In genomic region chr3:98587654-98588532, GRCh38 we compare ENCODE assay signal across 15 cellular contexts. TPM values are rescaled to one million over a fixed set of nuclear protein-coding genes. Genes with fewer than 3 reads are reported as not detected.
A peak's percentile ranks its signal among the peaks of the same experiment; 100 is the strongest.
DNase-seq lines count a peak whose midpoint lies in the region; ATAC-seq, FAIRE-seq and TF ChIP-seq lines count a peak whose summit lies in the region.
"Had no signal": no experiment of that assay in that cellular context is flagged by ENCODE, and none has a peak within 500 bp of the region (broad histone marks: within the 10 kb centered on the region; RNA-seq: fewer than 3 reads in every experiment).

No MANE protein-coding gene starts in this region.

- ATAC-seq in GM21737 (IDR thresholded peaks at IDR 0.05; ENCODE audit: unreplicated experiment) (no peak), HG02678 (IDR thresholded peaks at IDR 0.05; ENCODE audit: unreplicated experiment) (no peak)
- ATAC-seq: stimulated activated effector memory CD8-positive, alpha-beta T cell treated with anti-CD3 and anti-CD28 coated beads, Interleukin-12 subunit alpha, Interleukin-12 subunit beta, amount 100 ng/mL, for 72 hours had no signal

- no peak overlapping the region for H2BK120ac ChIP-seq in H9 (ENCODE audit: low read depth, low read length, poor library complexity, severe bottlenecking)

- H3K56ac ChIP-seq in H9 (ENCODE audit: insufficient read length, low read depth, low read length) = no peak overlapping the region

- H2BK12ac ChIP-seq in H9 (ENCODE audit: insufficient read length, low read depth, low read length) = no peak overlapping the region

- FAIRE-seq in keratinocyte (lab: Jason Lieb, UNC) (no peak), GM19239 (lab: Jason Lieb, UNC) (no peak)

- H3K4me2 ChIP-seq in H9 (ENCODE audit: insufficient read depth, insufficient read length, low read length) = no peak overlapping the region
- H3K4me2 ChIP-seq in keratinocyte (ENCODE audit: control insufficient read depth, extremely low read depth, insufficient read depth, low read depth, low read length) = no peak overlapping the region

- H3K9me3 ChIP-seq in H9 (ENCODE audit: control insufficient read depth, low read depth, low read length) = no peaks in the 10 kb centered on the region
- no peaks in the 10 kb centered on the region for H3K9me3 ChIP-seq in keratinocyte (ENCODE audit: control insufficient read depth, low read depth, low read length)
- H3K9me3 ChIP-seq: Caco-2 had no signal

- H3T11ph ChIP-seq in H9 (ENCODE audit: low read length) = no peak overlapping the region

- dilution Hi-C loops in keratinocyte (cut with MboI; ENCODE audit: extremely low pct_ligation_motif_present, low sequenced_read_pairs) = no loop called here

- H3K79me1 ChIP-seq in H9 (ENCODE audit: insufficient read depth, low read depth, low read length, poor library complexity, severe bottlenecking) = peaks cover 2% of the 10 kb centered on the region

- H4K8ac ChIP-seq in H9 (replicated peaks; ENCODE audit: insufficient read length, low read depth, low read length) = no peak overlapping the region

- no peak overlapping the region for H2BK5ac ChIP-seq in H9 (ENCODE audit: insufficient read length, low read length)

- no peak overlapping the region for H3K4me3 ChIP-seq in AG09309 (ENCODE audit: control insufficient read depth, low read depth, low read length)
- no peak overlapping the region for H3K4me3 ChIP-seq in astrocyte of the cerebellum (ENCODE audit: low read depth, low read length)
- H3K4me3 ChIP-seq in keratinocyte (ENCODE audit: control insufficient read depth in 2 of 3, extremely low read depth in 1 of 3, insufficient read depth in 2 of 3, low read depth in 1 of 3, low read length in 3 of 3) = no peak overlapping the region

- no peaks in the 10 kb centered on the region for H3K9me1 ChIP-seq in keratinocyte (ENCODE audit: control insufficient read depth, extremely low read depth, insufficient read depth, low read length)

- in situ Hi-C loops in astrocyte of the cerebellum (cut with HindIII; ENCODE audit: low sequenced_read_pairs) = no loop called here

- H3K4me1 ChIP-seq in H9 (ENCODE audit: insufficient read depth, low read length) (no peaks in the 10 kb centered on the region), keratinocyte (ENCODE audit: control insufficient read depth, extremely low read depth, insufficient read depth, low read length) (peaks cover 9% of the 10 kb centered on the region)

- no peak overlapping the region for H3K23ac ChIP-seq in H9 (ENCODE audit: insufficient read length, low read depth, low read length)

- no CpG with 5 or more reads among the region's 2 CpGs for WGBS in H9 (ENCODE audit: extremely low coverage, insufficient read length, low lambda C conversion rate)

- H2AFZ ChIP-seq in H9 (ENCODE audit: low read length) (no peak overlapping the region), keratinocyte (ENCODE audit: control insufficient read depth, low read length) (no peak overlapping the region)

- no peak overlapping the region for H3K27ac ChIP-seq in H9 (ENCODE audit: insufficient read length, low read depth, low read length)
- H3K27ac ChIP-seq in keratinocyte (ENCODE audit: control insufficient read depth, insufficient read depth, low read length) = no peak overlapping the region

- H3K36me3 ChIP-seq in keratinocyte (ENCODE audit: control insufficient read depth in 2 of 2, extremely low read depth in 1 of 2, insufficient read depth in 2 of 2, low read length in 2 of 2) = peaks cover 0 to 9% of the 10 kb centered on the region in 2 experiments

- H3K14ac ChIP-seq in H9 (ENCODE audit: insufficient read depth, low read length) = no peak overlapping the region

- H3K27me3 ChIP-seq in H9 (ENCODE audit: insufficient read depth, low read length) (no peaks in the 10 kb centered on the region), keratinocyte (ENCODE audit: control insufficient read depth, extremely low read depth, insufficient read depth, low read length) (no peaks in the 10 kb centered on the region)

- H3K27ac Mint-ChIP-seq in H9 = no peak overlapping the region
- H3K27ac Mint-ChIP-seq: activated naive CD4-positive, alpha-beta T cell treated with anti-CD3 and anti-CD28 coated beads, Interleukin-2, amount 50 U/mL, for 24 hours had no signal

- no peak overlapping the region for H3K18ac ChIP-seq in H9 (ENCODE audit: insufficient read length, low read depth, low read length)

- no peak overlapping the region for H2BK15ac ChIP-seq in H9 (ENCODE audit: low read depth, low read length)

- H3K36me3 Mint-ChIP-seq in H9 (ENCODE audit: insufficient read depth in 1 of 3, low read depth in 3 of 3) = peaks cover 31 to 75% (median 67%) of the 10 kb centered on the region in 3 experiments; a peak in 6 of 7 replicates

- H4K5ac ChIP-seq in H9 (ENCODE audit: insufficient read length, low read depth, low read length) = no peak overlapping the region

- H3K23me2 ChIP-seq in H9 (ENCODE audit: insufficient read length, low read depth, low read length, poor library complexity, severe bottlenecking) = peaks cover 3% of the 10 kb centered on the region

- TF ChIP-seq CTCF in AG09309 (IDR thresholded peaks at IDR 0.05; ENCODE audit: control insufficient read depth, insufficient read depth, low read depth, low read length, missing control alignments) = peak; percentile 41
- peak; percentile 51 for TF ChIP-seq CTCF in H9 (conservative IDR thresholded peaks at IDR 0.05)
- peak; percentile 54 for TF ChIP-seq CTCF in astrocyte of the cerebellum (IDR thresholded peaks at IDR 0.05; ENCODE audit: low read depth, low read length, missing control alignments)
- TF ChIP-seq CTCF in keratinocyte (optimal IDR thresholded peaks at IDR 0.05 in 1 of 3, IDR thresholded peaks at IDR 0.05 in 1 of 3, conservative IDR thresholded peaks at IDR 0.05 in 1 of 3; ENCODE audit: extremely low read depth in 1 of 3, insufficient read depth in 2 of 3, low read length in 3 of 3) = peak in 2 of 3 experiments; percentile 27 to 42

- DNase-seq in AG09309 (ENCODE audit: low read depth) = no peak
- no peak for DNase-seq in H9
- DNase-seq in astrocyte of the cerebellum (ENCODE audit: low read depth) = no peak
- no peak for DNase-seq in keratinocyte (ENCODE audit: low read depth, low spot score)
- DNase-seq in GM19239 (ENCODE audit: insufficient read length, low spot score) = no peak
- DNase-seq in NCI-H187 (lab: John Stamatoyannopoulos, UW) = no peak
- DNase-seq: activated CD4-positive, alpha-beta T cell treated with anti-CD3 and anti-CD28 coated beads, Interleukin-2, amount 50 U/mL, for 1 hour; Caco-2; kidney glomerular epithelial cell; NCI-H2107 had no signal

- H3K9me3 Mint-ChIP-seq in H9 = no peaks in the 10 kb centered on the region
- H3K9me3 Mint-ChIP-seq: activated naive CD4-positive, alpha-beta T cell treated with anti-CD3 and anti-CD28 coated beads, Interleukin-2, amount 50 U/mL, for 24 hours; stimulated activated effector memory CD8-positive, alpha-beta T cell treated with anti-CD3 and anti-CD28 coated beads, Interleukin-12 subunit alpha, Interleukin-12 subunit beta, amount 100 ng/mL, for 72 hours had no signal

- peaks cover 22 to 24% of the 10 kb centered on the region in 2 experiments for H3K4me1 Mint-ChIP-seq in H9

- H3K4me3 Mint-ChIP-seq in H9 = no peak overlapping the region
- H3K4me3 Mint-ChIP-seq: activated naive CD4-positive, alpha-beta T cell treated with anti-CD3 and anti-CD28 coated beads, Interleukin-2, amount 50 U/mL, for 24 hours; stimulated activated effector memory CD8-positive, alpha-beta T cell treated with anti-CD3 and anti-CD28 coated beads, Interleukin-12 subunit alpha, Interleukin-12 subunit beta, amount 100 ng/mL, for 72 hours had no signal

- H2BK20ac ChIP-seq in H9 (ENCODE audit: low read depth, low read length, poor library complexity, severe bottlenecking) = no peak overlapping the region

- H3K9ac ChIP-seq in H9 (ENCODE audit: extremely low read depth, insufficient read length, low read length) (no peak overlapping the region), keratinocyte (ENCODE audit: control insufficient read depth, extremely low read depth, insufficient read depth, low read length) (no peak overlapping the region)

- H4K20me1 ChIP-seq in H9 (ENCODE audit: control insufficient read depth, insufficient read depth, insufficient read length) (no peaks in the 10 kb centered on the region), keratinocyte (ENCODE audit: control insufficient read depth, extremely low read depth, insufficient read depth, low read length) (no peaks in the 10 kb centered on the region)

- no peak overlapping the region for H2AK5ac ChIP-seq in H9 (ENCODE audit: insufficient read length, low read length)

- no peak overlapping the region for H4K91ac ChIP-seq in H9 (ENCODE audit: insufficient read length, low read depth, low read length)

- H3K27me3 Mint-ChIP-seq in H9 (ENCODE audit: low read depth) = no peaks in the 10 kb centered on the region
- H3K27me3 Mint-ChIP-seq: activated naive CD4-positive, alpha-beta T cell treated with anti-CD3 and anti-CD28 coated beads, Interleukin-2, amount 50 U/mL, for 24 hours had no signal

- H3K4ac ChIP-seq in H9 (ENCODE audit: low read depth, low read length) = no peak overlapping the region

- H3K79me2 ChIP-seq in H9 (ENCODE audit: insufficient read depth, low read length) = no peaks in the 10 kb centered on the region
- H3K79me2 ChIP-seq in keratinocyte (ENCODE audit: control insufficient read depth, insufficient read depth, low read length) = peaks cover 10% of the 10 kb centered on the region

RNA-seq across cellular contexts. Expression of gene CPOX, which starts 5.5 kb away (rescaled TPM):
- 22.7 and 24.7 TPM in 2 replicates for total RNA-seq in H9 (2021)
- polyA plus RNA-seq in keratinocyte = 19.2 to 29.4 TPM (median 21.0 TPM) in 3 replicates
- 9.9 TPM for polyA plus RNA-seq in keratinocyte (2011; ENCODE audit: low read depth)
- polyA plus RNA-seq in keratinocyte (2011; cell fraction: cytosol; rRNA removed) = 13.6 and 18.2 TPM in 2 replicates
- polyA plus RNA-seq in keratinocyte (2011; cell fraction: nucleus; rRNA removed) = 36.0 and 53.1 TPM in 2 replicates
- polyA plus RNA-seq in keratinocyte (2012; ENCODE audit: low replicate concordance) = 11.2 and 19.7 TPM in 2 replicates
- 8.3 to 18.4 TPM (median 10.4 TPM) in 3 replicates for polyA minus RNA-seq in keratinocyte
- polyA minus RNA-seq in keratinocyte (2011; cell fraction: cytosol; rRNA and poly(A)+ RNA removed) = 10.7 TPM
- 11.5 and 14.3 TPM in 2 replicates for polyA minus RNA-seq in keratinocyte (2011; cell fraction: nucleus; rRNA and poly(A)+ RNA removed)

RNA-seq across cellular contexts. Expression of gene GPR15, which starts 56.1 kb away (rescaled TPM):
- not detected in 2 replicates for total RNA-seq in H9 (2021)
- 0.05 TPM in 1 of 3 replicates, not detected in the others for polyA plus RNA-seq in keratinocyte
- not detected for polyA plus RNA-seq in keratinocyte (2011; ENCODE audit: low read depth)
- polyA plus RNA-seq in keratinocyte (2011; cell fraction: cytosol; rRNA removed) = not detected in 2 replicates
- not detected in 2 replicates for polyA plus RNA-seq in keratinocyte (2011; cell fraction: nucleus; rRNA removed)
- not detected in 2 replicates for polyA plus RNA-seq in keratinocyte (2012; ENCODE audit: low replicate concordance)
- polyA minus RNA-seq in keratinocyte = not detected in 3 replicates
- not detected for polyA minus RNA-seq in keratinocyte (2011; cell fraction: cytosol; rRNA and poly(A)+ RNA removed)
- not detected in 2 replicates for polyA minus RNA-seq in keratinocyte (2011; cell fraction: nucleus; rRNA and poly(A)+ RNA removed)
- total RNA-seq: Caco-2 had no signal
- polyA plus RNA-seq: neural cell had no signal
